ENCODE assay signal across 9 cellular contexts in genomic region chr22:17198188-17199130, GRCh38. TPM values are rescaled to one million over a fixed set of nuclear protein-coding genes. Genes with fewer than 3 reads are reported as not detected.
A peak's percentile ranks its signal among the peaks of the same experiment; 100 is the strongest.
DNase-seq lines count a peak whose midpoint lies in the region; ATAC-seq and TF ChIP-seq lines count a peak whose summit lies in the region.
"Had no signal": no experiment of that assay in that cellular context is flagged by ENCODE, and none has a peak within 500 bp of the region (broad histone marks: within the 10 kb centered on the region; RNA-seq: fewer than 3 reads in every experiment).

No MANE protein-coding gene starts in this region.

- peak overlapping the region; percentile 61 for H3K9ac ChIP-seq in ES-I3 (ENCODE audit: low read depth, low read length)

- peak overlapping the region; percentile 43 for H3K4me3 ChIP-seq in astrocyte of the spinal cord (ENCODE audit: low read depth, low read length)
- peak overlapping the region; percentile 10 for H3K4me3 ChIP-seq in hepatocyte
- peak overlapping the region; percentile 17 to 30 for H3K4me3 ChIP-seq in prostate gland

- H3K4me2 ChIP-seq in hepatocyte = peak overlapping the region; percentile 81

- POLR2A ChIA-PET in RWPE1 (lab: Yijun Ruan, JAX; ENCODE audit: low non-redundant PET) = no interaction called here

- H3K9me3 ChIP-seq in ES-I3 (ENCODE audit: control insufficient read depth, insufficient read depth, low read length) (no peaks in the 10 kb centered on the region), hepatocyte (ENCODE audit: low read depth) (no peaks in the 10 kb centered on the region), prostate gland (no peaks in the 10 kb centered on the region)
- H3K9me3 ChIP-seq: ascending aorta had no signal

- TF ChIP-seq CTCF in astrocyte of the spinal cord (IDR thresholded peaks at IDR 0.05; ENCODE audit: low read depth, low read length) (no peak), hepatocyte (IDR thresholded peaks at IDR 0.05; ENCODE audit: poor library complexity) (no peak), prostate gland (IDR thresholded peaks at IDR 0.05) (no peak), RWPE1 (conservative IDR thresholded peaks at IDR 0.05; ENCODE audit: low read depth) (no peak)

- TF ChIP-seq POLR2A in prostate gland (IDR thresholded peaks at IDR 0.05) = no peak

- CTCF ChIA-PET in RWPE1 (lab: Yijun Ruan, JAX) = no interaction called here

- no peaks in the 10 kb centered on the region for H3K36me3 ChIP-seq in ES-I3 (ENCODE audit: insufficient read depth, low read length)
- H3K36me3 ChIP-seq in hepatocyte (replicated peaks; ENCODE audit: insufficient read depth, low read depth) = no peaks in the 10 kb centered on the region
- H3K36me3 ChIP-seq in prostate gland = no peaks in the 10 kb centered on the region
- H3K36me3 ChIP-seq: ascending aorta had no signal

- in situ Hi-C loops in astrocyte of the spinal cord (cut with HindIII; ENCODE audit: low sequenced_read_pairs) = no loop called here

- DNase-seq in astrocyte of the spinal cord (ENCODE audit: low read depth, low spot score) (peak; percentile 18), hepatocyte (ENCODE audit: low spot score) (peak; percentile 58), prostate gland (ENCODE audit: low spot score) (peak; percentile 46), RWPE1 (ENCODE audit: low spot score) (no peak), DMS 273 treated with DMSO at 0.1 percent for 48 hours (lab: John Stamatoyannopoulos, UW) (no peak)

- WGBS in hepatocyte (ENCODE audit: low lambda C conversion rate, missing lambda C conversion rate) = 19% methylated on average over 31 of the region's 31 CpGs
- WGBS in prostate gland = 18% methylated on average over 31 of the region's 31 CpGs

- H4K20me1 ChIP-seq in hepatocyte (ENCODE audit: insufficient read depth, poor library complexity, severe bottlenecking) = no peaks in the 10 kb centered on the region

- H3K9me2 ChIP-seq in hepatocyte (replicated peaks; ENCODE audit: insufficient read depth) = no peaks in the 10 kb centered on the region

- H3K4me1 ChIP-seq in ES-I3 (ENCODE audit: insufficient read depth, low read length) (peaks cover 21% of the 10 kb centered on the region), hepatocyte (ENCODE audit: insufficient read depth) (peaks cover 11% of the 10 kb centered on the region), prostate gland (replicated peaks) (no peaks in the 10 kb centered on the region)
- H3K4me1 ChIP-seq: ascending aorta had no signal

- ATAC-seq in GM19395 (IDR thresholded peaks at IDR 0.05; ENCODE audit: unreplicated experiment) = no peak
- no peak for ATAC-seq in GM18517 (IDR thresholded peaks at IDR 0.05; ENCODE audit: unreplicated experiment)

- no peaks in the 10 kb centered on the region for H3K79me2 ChIP-seq in hepatocyte

- intact Hi-C loops in prostate gland (cut with DNase I) = no loop called here

- peak overlapping the region; percentile 89 for H3K27ac ChIP-seq in hepatocyte
- peak overlapping the region; percentile 32 to 50 for H3K27ac ChIP-seq in prostate gland
- H3K27ac ChIP-seq in RWPE1 = no peak overlapping the region
- H3K27ac ChIP-seq: ascending aorta had no signal

- H3K27me3 ChIP-seq in hepatocyte (no peaks in the 10 kb centered on the region), prostate gland (replicated peaks; ENCODE audit: insufficient read depth) (no peaks in the 10 kb centered on the region)
- H3K27me3 ChIP-seq: ascending aorta had no signal

- peak overlapping the region; percentile 73 for H2AFZ ChIP-seq in hepatocyte

RNA-seq across cellular contexts. Expression of gene ADA2, which starts 20.8 kb away (rescaled TPM):
- 12.1 and 17.5 TPM in 2 replicates for total RNA-seq in hepatocyte
- polyA plus RNA-seq in hepatocyte = 13.8 and 14.1 TPM in 2 replicates
- 10 to 100 TPM; 11.8 to 42.9 TPM for total RNA-seq in prostate gland
- total RNA-seq: ascending aorta had no signal

RNA-seq across cellular contexts. Expression of gene HDHD5, which starts 39.4 kb away (rescaled TPM):
- 25.9 and 32.9 TPM in 2 replicates for total RNA-seq in hepatocyte
- polyA plus RNA-seq in hepatocyte = 46.4 and 53.2 TPM in 2 replicates
- total RNA-seq in prostate gland = 10 to 100 TPM; 38.7 to 51.6 TPM

Comparison
In these comparisons a context has a peak if more than half of its experiments do, and no peak if none do; other contexts are left out.
1. DNase-seq: peak in astrocyte of the spinal cord (single experiment), hepatocyte (single experiment) and prostate gland (single experiment); none in RWPE1 (single experiment) and DMS 273 treated with DMSO at 0.1 percent for 48 hours (single experiment).
2. Peak in every context shown above with its lines, with median percentiles within 50 percentile points of each other: H3K4me3 ChIP-seq.